9 cellular contexts compared by ENCODE assay signal in the genomic region with DNA sequence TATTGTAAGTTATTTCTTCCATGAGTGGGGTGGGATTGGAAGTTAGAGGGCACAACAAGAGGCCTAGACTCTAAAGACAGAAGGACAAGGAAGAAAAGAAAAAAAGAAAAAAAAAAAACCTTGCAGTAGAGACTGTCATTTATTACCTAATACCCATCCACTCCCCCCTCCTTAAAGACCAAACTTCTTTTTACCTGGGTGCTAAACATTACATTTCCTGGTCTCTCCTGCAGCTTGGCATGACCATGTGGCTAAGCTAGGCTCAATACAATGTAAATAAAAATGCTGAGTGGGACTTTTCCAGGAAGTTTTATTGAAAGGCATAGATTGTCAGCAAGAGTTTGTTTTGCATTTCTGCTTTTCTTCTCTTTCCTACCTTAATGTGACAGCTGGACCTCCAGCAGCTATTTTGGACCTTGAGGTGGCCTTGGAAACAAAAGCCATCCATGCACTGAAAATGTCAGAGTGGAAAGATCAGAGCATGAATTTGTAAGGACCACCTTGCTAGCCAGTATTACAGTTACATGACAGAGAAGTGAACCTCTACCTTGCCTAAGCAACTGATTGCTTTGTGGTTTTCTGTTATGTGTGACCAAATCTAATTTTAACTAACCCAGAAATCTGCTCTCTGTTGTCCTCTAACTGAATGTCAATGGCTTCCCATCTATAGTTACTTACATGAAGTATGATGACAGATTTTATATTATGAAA.
DNase-seq lines count a peak whose midpoint lies in the region; ATAC-seq and TF ChIP-seq lines count a peak whose summit lies in the region.
"Had no signal": no experiment of that assay in that cellular context is flagged by ENCODE, and none has a peak within 500 bp of the region (broad histone marks: within the 10 kb centered on the region; RNA-seq: fewer than 3 reads in every experiment).

No MANE protein-coding gene starts in this region.

- no peak for DNase-seq in activated CD8-positive, alpha-beta T cell treated with anti-CD3 and anti-CD28 coated beads, Interleukin-2, amount 10 ng/mL, durations not matched to agents 7 days and 5 days
- DNase-seq in type B pancreatic cell (ENCODE audit: extremely low spot score, unreplicated experiment) (no peak), activated gamma-delta T cell treated with Interleukin-2 at 50 U/mL for 16 hours (no peak), putamen (ENCODE audit: low spot score) (no peak), COR-L47 (lab: John Stamatoyannopoulos, UW) (no peak)
- DNase-seq: NCI-H1092 had no signal

- POLR2A ChIA-PET in activated CD8-positive, alpha-beta T cell treated with anti-CD3 and anti-CD28 coated beads, Interleukin-2, amount 10 ng/mL, durations not matched to agents 7 days and 5 days (lab: Charles Lee), result interaction anchor here (0.6 to 2.5 kb wide), 4 partner anchors 8 to 360 kb away, joined by 3 to 13 read pairs (median 3); no protein-coding TSS in a partner anchor

- ATAC-seq in GM18499 (IDR thresholded peaks at IDR 0.05; ENCODE audit: insufficient read depth, unreplicated experiment), result peak; percentile 82
- peak; percentile 92 for ATAC-seq in GM21360 (IDR thresholded peaks at IDR 0.05; ENCODE audit: unreplicated experiment)
- ATAC-seq in HG03159 (IDR thresholded peaks at IDR 0.05; ENCODE audit: unreplicated experiment), result peak; percentile 92
- ATAC-seq in activated CD8-positive, alpha-beta T cell treated with anti-CD3 and anti-CD28 coated beads, Interleukin-2, amount 10 ng/mL, durations not matched to agents 7 days and 5 days, result peak; percentile 63

- H3K27me3 Mint-ChIP-seq in activated CD8-positive, alpha-beta T cell treated with anti-CD3 and anti-CD28 coated beads, Interleukin-2, amount 10 ng/mL, durations not matched to agents 7 days and 5 days (ENCODE audit: low read depth), result no peaks in the 10 kb centered on the region
- H3K27me3 Mint-ChIP-seq in type B pancreatic cell, result peaks cover 10% of the 10 kb centered on the region

- H3K36me3 Mint-ChIP-seq in activated CD8-positive, alpha-beta T cell treated with anti-CD3 and anti-CD28 coated beads, Interleukin-2, amount 10 ng/mL, durations not matched to agents 7 days and 5 days (ENCODE audit: low read depth), result peaks cover 39% of the 10 kb centered on the region
- no peaks in the 10 kb centered on the region for H3K36me3 Mint-ChIP-seq in type B pancreatic cell

- TF ChIP-seq CTCF in type B pancreatic cell (conservative IDR thresholded peaks at IDR 0.05), result no peak

- H3K27ac Mint-ChIP-seq in activated CD8-positive, alpha-beta T cell treated with anti-CD3 and anti-CD28 coated beads, Interleukin-2, amount 10 ng/mL, durations not matched to agents 7 days and 5 days, result peak overlapping the region; percentile 84
- H3K27ac Mint-ChIP-seq in type B pancreatic cell, result no peak overlapping the region

- H3K9me3 Mint-ChIP-seq in activated CD8-positive, alpha-beta T cell treated with anti-CD3 and anti-CD28 coated beads, Interleukin-2, amount 10 ng/mL, durations not matched to agents 7 days and 5 days (ENCODE audit: insufficient read depth), result peaks cover 3% of the 10 kb centered on the region
- peaks cover 7% of the 10 kb centered on the region for H3K9me3 Mint-ChIP-seq in type B pancreatic cell

- CTCF ChIA-PET in activated CD8-positive, alpha-beta T cell treated with anti-CD3 and anti-CD28 coated beads, Interleukin-2, amount 10 ng/mL, durations not matched to agents 7 days and 5 days (lab: Charles Lee), result interaction anchor here (0.7 to 4.0 kb wide), 10 partner anchors 7 to 572 kb away, joined by 3 to 21 read pairs (median 6); no protein-coding TSS in a partner anchor

- peaks cover 86% of the 10 kb centered on the region for H3K4me1 Mint-ChIP-seq in activated CD8-positive, alpha-beta T cell treated with anti-CD3 and anti-CD28 coated beads, Interleukin-2, amount 10 ng/mL, durations not matched to agents 7 days and 5 days (ENCODE audit: low read depth)
- H3K4me1 Mint-ChIP-seq in type B pancreatic cell (ENCODE audit: unreplicated experiment), result peaks cover 24% of the 10 kb centered on the region

- H3K4me3 Mint-ChIP-seq in activated CD8-positive, alpha-beta T cell treated with anti-CD3 and anti-CD28 coated beads, Interleukin-2, amount 10 ng/mL, durations not matched to agents 7 days and 5 days, result peak overlapping the region; percentile 33
- H3K4me3 Mint-ChIP-seq in type B pancreatic cell, result no peak overlapping the region
